ENCODE assay signal across 10 cellular contexts in the genomic region with DNA sequence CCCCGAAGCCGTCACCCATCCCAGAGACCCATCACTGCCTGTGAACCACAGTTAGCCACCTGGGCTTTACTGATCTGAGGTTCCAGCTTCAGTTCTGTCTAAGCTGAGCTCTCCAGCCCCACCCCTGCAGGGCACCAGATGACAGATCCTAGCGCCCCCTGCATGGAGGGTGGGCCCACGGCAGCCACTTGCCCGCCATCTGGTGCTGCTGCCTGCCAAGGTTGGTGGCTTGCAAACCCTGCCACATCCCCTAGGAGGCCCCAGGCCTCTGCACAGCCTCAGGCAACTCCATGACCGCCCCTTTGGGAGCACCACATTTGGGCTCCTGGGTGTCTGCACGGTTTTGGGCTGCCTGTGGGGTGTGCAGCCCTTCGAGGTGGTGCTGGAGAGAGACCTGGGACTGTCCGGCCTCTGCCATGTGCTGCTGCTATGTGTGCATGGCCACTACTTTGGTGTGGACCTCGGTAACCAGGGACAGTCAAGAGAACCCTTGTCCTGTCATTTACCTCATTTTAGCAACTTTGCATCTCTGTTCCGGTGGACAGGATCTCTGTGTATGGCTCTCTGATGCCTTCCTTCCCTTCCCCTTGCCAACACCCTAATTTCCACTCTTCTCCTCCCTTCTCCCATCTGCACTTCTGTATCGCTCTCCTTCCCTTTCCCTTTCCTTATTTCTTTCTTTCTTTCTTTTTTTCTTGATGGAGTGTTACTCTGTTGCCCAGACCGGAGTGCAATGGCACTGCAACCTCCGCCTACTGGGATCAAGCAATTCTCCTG. TPM values are rescaled to one million over a fixed set of nuclear protein-coding genes. Genes with fewer than 3 reads are reported as not detected.
DNase-seq lines count a peak whose midpoint lies in the region; ATAC-seq and TF ChIP-seq lines count a peak whose summit lies in the region.
"Had no signal": no experiment of that assay in that cellular context is flagged by ENCODE, and none has a peak within 500 bp of the region (broad histone marks: within the 10 kb centered on the region; RNA-seq: fewer than 3 reads in every experiment).

No MANE protein-coding gene starts in this region.

- 68 to 75% methylated on average over 12 to 14 of the region's 14 CpGs for WGBS in testis, 2 donors

- H3F3A ChIP-seq in MM.1S (ENCODE audit: insufficient read depth, low read length): no peaks in the 10 kb centered on the region
- no peaks in the 10 kb centered on the region for H3F3A ChIP-seq in neural progenitor cell (ENCODE audit: low read depth)

- H3K36me3 ChIP-seq in MM.1S (replicated peaks; ENCODE audit: insufficient read depth, low read length): no peaks in the 10 kb centered on the region
- H3K36me3 ChIP-seq in neural progenitor cell: no peaks in the 10 kb centered on the region
- H3K36me3 ChIP-seq in testis (ENCODE audit: low read depth, missing control alignments): no peaks in the 10 kb centered on the region
- H3K36me3 ChIP-seq: BLaER1 treated with 17β-estradiol and CSF1 and Interleukin-3, amounts not matched to agents 10 nM and 100 nM had no signal

- DNase-seq in SIG-M5 treated with dmso at 0.1 percent for 504 hours (lab: John Stamatoyannopoulos, UW; ENCODE audit: unreplicated experiment): peak; percentile 23
- DNase-seq in SIG-M5 (lab: John Stamatoyannopoulos, UW): no peak
- DNase-seq in MM.1S: no peak
- DNase-seq in activated CD8-positive, alpha-beta T cell treated with anti-CD3 and anti-CD28 coated beads for 36 hours: peak; percentile 71
- DNase-seq in neural progenitor cell (ENCODE audit: low spot score): peak; percentile 79
- DNase-seq in testis: no peak
- no peak for DNase-seq in NCI-H128 (lab: John Stamatoyannopoulos, UW; ENCODE audit: unreplicated experiment)
- no peak for DNase-seq in sciatic nerve (ENCODE audit: low spot score)

- H3K9me2 ChIP-seq in MM.1S (replicated peaks; ENCODE audit: insufficient read depth, low read length): no peaks in the 10 kb centered on the region

- H3K9me3 Mint-ChIP-seq in activated CD8-positive, alpha-beta T cell treated with anti-CD3 and anti-CD28 coated beads for 36 hours: no peaks in the 10 kb centered on the region
- H3K9me3 Mint-ChIP-seq in neural progenitor cell: no peaks in the 10 kb centered on the region

- intact Hi-C loops in activated CD8-positive, alpha-beta T cell treated with anti-CD3 and anti-CD28 coated beads for 36 hours (cut with micrococcal nuclease): no loop called here
- intact Hi-C loops in testis (cut with DNase I; ENCODE audit: low total_unique reads): no loop called here
- intact Hi-C loops in sciatic nerve (cut with DNase I): no loop called here

- H4K20me1 ChIP-seq in MM.1S (ENCODE audit: insufficient read depth, low read length): no peaks in the 10 kb centered on the region
- peaks cover 9% of the 10 kb centered on the region for H4K20me1 ChIP-seq in neural progenitor cell (ENCODE audit: low read depth)

- H3K4me2 ChIP-seq in MM.1S (ENCODE audit: low read depth, low read length): no peak overlapping the region
- H3K4me2 ChIP-seq in neural progenitor cell: no peak overlapping the region
- H3K4me2 ChIP-seq: BLaER1 treated with 17β-estradiol and CSF1 and Interleukin-3, amounts not matched to agents 10 nM and 100 nM had no signal

- TF ChIP-seq POLR2A in testis (IDR thresholded peaks at IDR 0.05): no peak

- no peak overlapping the region for H3K4me3 ChIP-seq in MM.1S (ENCODE audit: low read length)
- no peak overlapping the region for H3K4me3 ChIP-seq in neural progenitor cell
- no peak overlapping the region for H3K4me3 ChIP-seq in testis
- H3K4me3 ChIP-seq: BLaER1 treated with 17β-estradiol and CSF1 and Interleukin-3, amounts not matched to agents 10 nM and 100 nM had no signal

- H3K4me3 Mint-ChIP-seq in activated CD8-positive, alpha-beta T cell treated with anti-CD3 and anti-CD28 coated beads for 36 hours: no peak overlapping the region
- H3K4me3 Mint-ChIP-seq in neural progenitor cell: peak overlapping the region; percentile 68

- H3K4me1 Mint-ChIP-seq in activated CD8-positive, alpha-beta T cell treated with anti-CD3 and anti-CD28 coated beads for 36 hours (ENCODE audit: low read depth): no peaks in the 10 kb centered on the region
- no peaks in the 10 kb centered on the region for H3K4me1 Mint-ChIP-seq in neural progenitor cell

- H3K36me3 Mint-ChIP-seq in activated CD8-positive, alpha-beta T cell treated with anti-CD3 and anti-CD28 coated beads for 36 hours (ENCODE audit: low read depth): no peaks in the 10 kb centered on the region
- H3K36me3 Mint-ChIP-seq in neural progenitor cell: no peaks in the 10 kb centered on the region

- ATAC-seq in activated CD8-positive, alpha-beta T cell treated with anti-CD3 and anti-CD28 coated beads for 36 hours: peak; percentile 93
- no peak for ATAC-seq in sciatic nerve

- POLR2A ChIA-PET in activated CD8-positive, alpha-beta T cell treated with anti-CD3 and anti-CD28 coated beads for 36 hours (lab: Charles Lee): no interaction called here

- no peak overlapping the region for H3K27ac ChIP-seq in MM.1S (ENCODE audit: low read length)
- no peak overlapping the region for H3K27ac ChIP-seq in neural progenitor cell
- no peak overlapping the region for H3K27ac ChIP-seq in testis
- H3K27ac ChIP-seq: BLaER1 treated with 17β-estradiol and CSF1 and Interleukin-3, amounts not matched to agents 10 nM and 100 nM had no signal

- CTCF ChIA-PET in activated CD8-positive, alpha-beta T cell treated with anti-CD3 and anti-CD28 coated beads for 36 hours (lab: Charles Lee): interaction anchor here (0.5 to 1.5 kb wide), 4 partner anchors 10 to 35 kb away, joined by 3 to 5 read pairs (median 4); no protein-coding TSS in a partner anchor

- H3K9me3 ChIP-seq in MM.1S (replicated peaks; ENCODE audit: insufficient read depth, low read length) (no peaks in the 10 kb centered on the region), neural progenitor cell (ENCODE audit: low read depth) (no peaks in the 10 kb centered on the region), testis (no peaks in the 10 kb centered on the region)
- H3K9me3 ChIP-seq: BLaER1 treated with 17β-estradiol and CSF1 and Interleukin-3, amounts not matched to agents 10 nM and 100 nM had no signal

- TF ChIP-seq CTCF in MM.1S (IDR thresholded peaks at IDR 0.05; ENCODE audit: low read length) (peak; percentile 30), neural progenitor cell (IDR thresholded peaks at IDR 0.05) (peak; percentile 56), testis (IDR thresholded peaks at IDR 0.05) (no peak)
- peak; percentile 60 for TF ChIP-seq CTCF in activated CD8-positive, alpha-beta T cell treated with anti-CD3 and anti-CD28 coated beads for 36 hours (IDR thresholded peaks at IDR 0.05)

- H3K79me2 ChIP-seq in MM.1S (ENCODE audit: low read length): no peaks in the 10 kb centered on the region
- no peaks in the 10 kb centered on the region for H3K79me2 ChIP-seq in neural progenitor cell (ENCODE audit: low read depth)

- H3K27ac Mint-ChIP-seq in activated CD8-positive, alpha-beta T cell treated with anti-CD3 and anti-CD28 coated beads for 36 hours: no peak overlapping the region
- no peak overlapping the region for H3K27ac Mint-ChIP-seq in neural progenitor cell

- no peak overlapping the region for H2AFZ ChIP-seq in MM.1S (ENCODE audit: low read length)
- peak overlapping the region; percentile 50 for H2AFZ ChIP-seq in neural progenitor cell (replicated peaks)

- H3K4me1 ChIP-seq in MM.1S (ENCODE audit: low read length): no peaks in the 10 kb centered on the region
- no peaks in the 10 kb centered on the region for H3K4me1 ChIP-seq in neural progenitor cell
- H3K4me1 ChIP-seq in testis: no peaks in the 10 kb centered on the region
- H3K4me1 ChIP-seq: BLaER1 treated with 17β-estradiol and CSF1 and Interleukin-3, amounts not matched to agents 10 nM and 100 nM had no signal

- peaks cover 15% of the 10 kb centered on the region for H3K27me3 Mint-ChIP-seq in activated CD8-positive, alpha-beta T cell treated with anti-CD3 and anti-CD28 coated beads for 36 hours
- H3K27me3 Mint-ChIP-seq in neural progenitor cell (ENCODE audit: insufficient read depth, low read depth): peaks cover 23% of the 10 kb centered on the region

- H3K9ac ChIP-seq in MM.1S (ENCODE audit: low read length) (no peak overlapping the region), neural progenitor cell (no peak overlapping the region)
- H3K9ac ChIP-seq: BLaER1 treated with 17β-estradiol and CSF1 and Interleukin-3, amounts not matched to agents 10 nM and 100 nM had no signal

- H3K27me3 ChIP-seq in MM.1S (replicated peaks; ENCODE audit: insufficient read depth, low read length) (peaks cover 69% of the 10 kb centered on the region), neural progenitor cell (peaks cover 25% of the 10 kb centered on the region), testis (no peaks in the 10 kb centered on the region)
- H3K27me3 ChIP-seq: BLaER1 treated with 17β-estradiol and CSF1 and Interleukin-3, amounts not matched to agents 10 nM and 100 nM had no signal

RNA-seq across cellular contexts. Expression of a gene that starts 17.4 kb away (rescaled TPM):
- total RNA-seq in activated CD8-positive, alpha-beta T cell treated with anti-CD3 and anti-CD28 coated beads for 36 hours: 10 to 100 TPM; 22.8 to 24.7 TPM
- total RNA-seq in neural progenitor cell (ENCODE audit: low replicate concordance): 4.6 and 18.6 TPM in 2 replicates
- 10 to 100 TPM; 40.6 to 55.0 TPM for total RNA-seq in testis
- 13.0 TPM for polyA plus RNA-seq in testis (ENCODE audit: insufficient read depth, low read depth, low replicate concordance)
- 17.0 TPM for total RNA-seq in sciatic nerve

RNA-seq across cellular contexts. Expression of a gene that starts 31.0 kb away (rescaled TPM):
- total RNA-seq in activated CD8-positive, alpha-beta T cell treated with anti-CD3 and anti-CD28 coated beads for 36 hours: 1 to 10 TPM; 2.4 to 3.3 TPM
- total RNA-seq in neural progenitor cell (ENCODE audit: low replicate concordance) (2.3 and 10.9 TPM in 2 replicates), testis (1 to 10 TPM in 1 of 2 donors, under 1 TPM in 1; 0.68 to 1.3 TPM), sciatic nerve (0.67 TPM)
- polyA plus RNA-seq in testis (ENCODE audit: insufficient read depth, low read depth, low replicate concordance): 1.8 TPM
- total RNA-seq: RPMI7951 had no signal

RNA-seq across cellular contexts. Expression of a gene that starts 36.4 kb away (rescaled TPM):
- 10 to 100 TPM; 36.5 to 37.5 TPM for total RNA-seq in activated CD8-positive, alpha-beta T cell treated with anti-CD3 and anti-CD28 coated beads for 36 hours
- 16.3 and 22.5 TPM in 2 replicates for total RNA-seq in neural progenitor cell (ENCODE audit: low replicate concordance)
- total RNA-seq in testis: 10 to 100 TPM; 22.8 to 26.3 TPM
- polyA plus RNA-seq in testis (ENCODE audit: insufficient read depth, low read depth, low replicate concordance): 11.9 TPM
- 22.8 TPM for total RNA-seq in sciatic nerve

RNA-seq across cellular contexts. Expression of a gene that starts 41.5 kb away (rescaled TPM):
- total RNA-seq in activated CD8-positive, alpha-beta T cell treated with anti-CD3 and anti-CD28 coated beads for 36 hours: 1 to 10 TPM; 4.8 to 6.6 TPM
- 2.3 and 9.5 TPM in 2 replicates for total RNA-seq in neural progenitor cell (ENCODE audit: low replicate concordance)
- 10 to 100 TPM; 27.6 to 31.7 TPM for total RNA-seq in testis
- polyA plus RNA-seq in testis (ENCODE audit: insufficient read depth, low read depth, low replicate concordance): 12.7 TPM
- 13.1 TPM for total RNA-seq in sciatic nerve

RNA-seq across cellular contexts. Expression of a gene that starts 55.0 kb away (rescaled TPM):
- 1 to 10 TPM in 1 of 2 experiments, under 1 TPM in 1; 0.74 to 1.2 TPM for total RNA-seq in activated CD8-positive, alpha-beta T cell treated with anti-CD3 and anti-CD28 coated beads for 36 hours
- total RNA-seq in neural progenitor cell (ENCODE audit: low replicate concordance) (8.2 and 17.7 TPM in 2 replicates), testis (10 to 100 TPM; 20.7 to 24.2 TPM), sciatic nerve (72.8 TPM)
- polyA plus RNA-seq in testis (ENCODE audit: insufficient read depth, low read depth, low replicate concordance): 18.2 TPM

Comparison
In these comparisons a context has a peak if more than half of its experiments do, and no peak if none do; other contexts are left out.
1. DNase-seq: peak in SIG-M5 treated with dmso at 0.1 percent for 504 hours (single experiment), activated CD8-positive, alpha-beta T cell treated with anti-CD3 and anti-CD28 coated beads for 36 hours (single experiment) and neural progenitor cell (single experiment); none in SIG-M5 (single experiment), MM.1S (single experiment), testis (single experiment), NCI-H128 (single experiment) and sciatic nerve (single experiment).
2. CTCF ChIP-seq: peak in MM.1S (single experiment), activated CD8-positive, alpha-beta T cell treated with anti-CD3 and anti-CD28 coated beads for 36 hours (single experiment) and neural progenitor cell (single experiment); none in testis (0 of 3).